In the genomic region with DNA sequence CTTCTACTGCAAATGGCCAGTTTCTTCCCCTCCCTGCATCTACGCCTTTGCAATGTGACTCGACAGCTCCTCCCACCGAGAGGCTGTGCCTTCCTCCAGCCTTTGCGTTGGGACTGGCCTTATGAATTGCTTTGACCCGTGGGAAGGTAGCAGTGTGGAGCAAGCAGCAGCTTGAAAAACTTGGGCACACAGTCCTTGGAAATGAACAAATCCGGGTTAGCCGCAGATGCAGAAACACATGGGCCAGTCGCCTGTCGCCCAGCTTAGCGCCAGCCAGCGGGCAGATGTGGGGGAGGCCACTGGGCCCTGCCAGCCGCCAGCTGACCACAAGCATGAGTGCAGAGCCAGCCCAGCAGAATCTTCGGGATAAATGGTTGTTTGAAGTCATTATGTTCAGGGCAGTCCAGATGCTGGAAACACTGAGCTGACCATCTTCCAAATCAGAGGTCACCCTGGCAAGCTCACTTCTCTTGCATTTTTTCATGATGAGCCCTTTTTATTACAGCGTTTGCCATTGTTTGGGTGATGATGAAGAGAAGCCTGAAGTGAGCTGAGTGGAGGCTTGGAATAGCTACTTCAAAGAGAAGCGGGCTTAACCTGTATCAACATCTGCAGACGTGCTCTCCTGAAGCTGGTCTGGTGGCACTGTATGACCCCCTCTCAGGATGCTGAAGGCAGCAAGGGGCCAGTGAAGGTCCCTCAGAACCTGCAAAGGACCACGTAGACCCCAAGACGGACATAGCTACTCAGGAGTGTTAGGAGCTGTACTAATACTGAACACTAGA, we compare ENCODE assay signal across 11 cellular contexts. TPM values are rescaled to one million over a fixed set of nuclear protein-coding genes. Genes with fewer than 3 reads are reported as not detected.
DNase-seq lines count a peak whose midpoint lies in the region; ATAC-seq and TF ChIP-seq lines count a peak whose summit lies in the region.
"Had no signal": no experiment of that assay in that cellular context is flagged by ENCODE, and none has a peak within 500 bp of the region (broad histone marks: within the 10 kb centered on the region; RNA-seq: fewer than 3 reads in every experiment).

No MANE protein-coding gene starts in this region.

- no peaks in the 10 kb centered on the region for H3K27me3 Mint-ChIP-seq in MCF 10A (ENCODE audit: insufficient read depth, unreplicated experiment)
- H3K27me3 Mint-ChIP-seq: central memory CD8-positive, alpha-beta T cell had no signal

- H3K4me1 Mint-ChIP-seq in MCF 10A (ENCODE audit: insufficient read depth, unreplicated experiment), result no peaks in the 10 kb centered on the region

- TF ChIP-seq RAD21 in HCT116 (IDR thresholded peaks at IDR 0.05; ENCODE audit: low read depth), result no peak

- WGBS in suprapubic skin, result 48% methylated on average over 11 of the region's 18 CpGs

- H3K4me2 ChIP-seq in HCT116 (ENCODE audit: low read length), result no peak overlapping the region

- CTCF ChIA-PET in HCT116 (lab: Charles Lee), result interaction anchor here (1.7 kb wide), 1 partner anchor 9 kb away, joined by 7 read pairs; no protein-coding TSS in a partner anchor
- CTCF ChIA-PET in MCF 10A (lab: Yijun Ruan, JAX), result interaction anchor here (0.6 to 3.0 kb wide), 8 partner anchors 9 to 260 kb away, joined by 3 to 16 read pairs (median 4); no protein-coding TSS in a partner anchor

- H3K27ac ChIP-seq in HCT116 (ENCODE audit: low read depth, low read length), result no peak overlapping the region
- peak overlapping the region; percentile 54 for H3K27ac ChIP-seq in suprapubic skin
- H3K27ac ChIP-seq in brain microvascular endothelial cell, result no peak overlapping the region
- H3K27ac ChIP-seq: VCaP had no signal

- H3K9me3 ChIP-seq in HCT116 (ENCODE audit: control insufficient read depth in 1 of 2, insufficient read depth in 1 of 2, low read depth in 1 of 2, low read length in 2 of 2) (no peaks in the 10 kb centered on the region), suprapubic skin (no peaks in the 10 kb centered on the region)

- no peak for TF ChIP-seq EP300 in suprapubic skin (IDR thresholded peaks at IDR 0.05)

- BruUV-seq in HCT116 (replicated peaks; lab: Mats Ljungman, UMichigan), result no TSS peak
- no TSS peak for BruUV-seq in MCF 10A (replicated peaks; lab: Mats Ljungman, UMichigan)

- no peak overlapping the region for H3K4me3 Mint-ChIP-seq in MCF 10A (ENCODE audit: unreplicated experiment)
- H3K4me3 Mint-ChIP-seq: central memory CD8-positive, alpha-beta T cell had no signal

- H3K36me3 ChIP-seq in HCT116 (ENCODE audit: control insufficient read depth in 1 of 2, insufficient read depth in 2 of 2, low read length in 2 of 2) (peaks cover 16 to 26% of the 10 kb centered on the region in 2 experiments), suprapubic skin (peaks cover 36% of the 10 kb centered on the region), brain microvascular endothelial cell (replicated peaks) (peaks cover 39% of the 10 kb centered on the region)

- no peak overlapping the region for H3K27ac Mint-ChIP-seq in MCF 10A (ENCODE audit: low read depth, unreplicated experiment)

- TF ChIP-seq POLR2A in HCT116 (IDR thresholded peaks at IDR 0.05; ENCODE audit: borderline replicate concordance, extremely low read depth, insufficient read depth, insufficient read length) (no peak), suprapubic skin (IDR thresholded peaks at IDR 0.05) (no peak)

- ATAC-seq in HCT116, result 0 out of 2 replicates have a peak, but pooled peaks have one; percentile 18
- ATAC-seq in HG02588 (IDR thresholded peaks at IDR 0.05; ENCODE audit: unreplicated experiment), result no peak

- no peaks in the 10 kb centered on the region for H3K27me3 ChIP-seq in HCT116 (ENCODE audit: insufficient read depth, low read length)
- no peaks in the 10 kb centered on the region for H3K27me3 ChIP-seq in suprapubic skin
- no peaks in the 10 kb centered on the region for H3K27me3 ChIP-seq in brain microvascular endothelial cell (replicated peaks)

- no peak for DNase-seq in HCT116 (ENCODE audit: low read depth, low spot score)
- peak; percentile 51 for DNase-seq in MCF 10A (ENCODE audit: unreplicated experiment)
- DNase-seq in iris pigment epithelial cell (ENCODE audit: low read depth), result peak; percentile 62
- DNase-seq in suprapubic skin (ENCODE audit: low spot score in 2 of 2), result no peak
- DNase-seq in NCI-H510A (lab: John Stamatoyannopoulos, UW), result no peak
- no peak for DNase-seq in brain microvascular endothelial cell
- no peak for DNase-seq in ureter (ENCODE audit: low spot score)
- DNase-seq: NCI-H1436 had no signal

- H3K4me1 ChIP-seq in HCT116 (ENCODE audit: control insufficient read depth in 1 of 2, insufficient read depth in 2 of 2, low read length in 2 of 2), result no peaks in the 10 kb centered on the region
- peaks cover 20% of the 10 kb centered on the region for H3K4me1 ChIP-seq in suprapubic skin

- no peak overlapping the region for H3K4me3 ChIP-seq in HCT116 (replicated peaks in 1 of 2; ENCODE audit: low read depth in 1 of 2, low read length in 2 of 2)
- H3K4me3 ChIP-seq in suprapubic skin, result no peak overlapping the region
- no peak overlapping the region for H3K4me3 ChIP-seq in brain microvascular endothelial cell (ENCODE audit: low read depth, low read length)

- RAD21 ChIA-PET in HCT116 (lab: Charles Lee; ENCODE audit: low non-redundant PET in 1 of 2, low total read pairs in 2 of 2, uncharacterized antibody in 2 of 2, unreplicated experiment in 2 of 2), result no interaction called here

- H4K20me1 ChIP-seq in HCT116 (ENCODE audit: insufficient read depth), result no peaks in the 10 kb centered on the region

- in situ Hi-C loops in brain microvascular endothelial cell (cut with HindIII; ENCODE audit: low pct_ligation_motif_present, low sequenced_read_pairs), result no loop called here

- no peak overlapping the region for H2AFZ ChIP-seq in HCT116 (ENCODE audit: low read depth, low read length, poor library complexity, severe bottlenecking)

- intact Hi-C loops in HCT116 (cut with micrococcal nuclease), result no loop called here
- intact Hi-C loops in MCF 10A (cut with micrococcal nuclease), result no loop called here

- H3K9me3 Mint-ChIP-seq in MCF 10A (ENCODE audit: unreplicated experiment), result no peaks in the 10 kb centered on the region
- H3K9me3 Mint-ChIP-seq: central memory CD8-positive, alpha-beta T cell had no signal

- POLR2A ChIA-PET in HCT116 (lab: Charles Lee), result interaction anchor here (1.0 kb wide), 1 partner anchor 15 kb away, joined by 3 read pairs; a partner anchor contains a TSS
- POLR2A ChIA-PET in MCF 10A (lab: Yijun Ruan, JAX), result interaction anchor here (0.8 to 1.3 kb wide), 4 partner anchors 9 to 383 kb away, joined by 3 to 5 read pairs (median 4); a partner anchor contains a TSS

- H3K9me2 ChIP-seq in HCT116 (ENCODE audit: insufficient read depth), result no peaks in the 10 kb centered on the region

- H3K9ac ChIP-seq in HCT116 (ENCODE audit: low read length), result no peak overlapping the region

- TF ChIP-seq CTCF in HCT116 (IDR thresholded peaks at IDR 0.05 in 2 of 3, conservative IDR thresholded peaks at IDR 0.05 in 1 of 3; ENCODE audit: borderline replicate concordance in 1 of 3, insufficient read depth in 1 of 3, low read depth in 2 of 3, low read length in 2 of 3) (no peak), MCF 10A (IDR thresholded peaks at IDR 0.05; ENCODE audit: unreplicated experiment) (no peak), suprapubic skin (IDR thresholded peaks at IDR 0.05) (no peak), brain microvascular endothelial cell (IDR thresholded peaks at IDR 0.05; ENCODE audit: low read depth, low read length, missing control alignments) (no peak)

- peaks cover 36% of the 10 kb centered on the region for H3K36me3 Mint-ChIP-seq in MCF 10A (ENCODE audit: insufficient read depth, unreplicated experiment)

- no peaks in the 10 kb centered on the region for H3K79me2 ChIP-seq in HCT116 (ENCODE audit: insufficient read depth, low read length)

TF ChIP-seq in HCT116, 20 proteins besides CTCF, POLR2A, EP300 and RAD21 (continues in another document):
- TF ChIP-seq ELF1 (IDR thresholded peaks at IDR 0.05; ENCODE audit: borderline replicate concordance, low read depth) (no peak), FOSL1 (IDR thresholded peaks at IDR 0.05; ENCODE audit: low read depth) (no peak), SRF (IDR thresholded peaks at IDR 0.05; ENCODE audit: low read depth) (no peak), YY1 (IDR thresholded peaks at IDR 0.05; ENCODE audit: extremely low read depth, insufficient replicate concordance, low read depth, low read length) (no peak), ZNF274 (IDR thresholded peaks at IDR 0.05; ENCODE audit: low read depth, low read length) (no peak), ZFX (IDR thresholded peaks at IDR 0.05) (no peak), CEBPB (IDR thresholded peaks at IDR 0.05; ENCODE audit: low read depth) (no peak)
- TF ChIP-seq, protein P1, sequence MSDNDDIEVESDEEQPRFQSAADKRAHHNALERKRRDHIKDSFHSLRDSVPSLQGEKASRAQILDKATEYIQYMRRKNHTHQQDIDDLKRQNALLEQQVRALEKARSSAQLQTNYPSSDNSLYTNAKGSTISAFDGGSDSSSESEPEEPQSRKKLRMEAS (IDR thresholded peaks at IDR 0.05), result no peak

RNA-seq across cellular contexts. Expression of a gene that starts 9.8 kb away (rescaled TPM):
- total RNA-seq in HCT116 (2021; ENCODE audit: unreplicated experiment) (45.6 TPM), MCF 10A (2022) (145 and 187 TPM in 2 replicates), suprapubic skin (10 to 100 TPM; 39.8 to 88.3 (median 50.2) TPM), ureter (49.1 TPM)
- polyA plus RNA-seq in HCT116 (2012), result 41.6 and 53.8 TPM in 2 replicates

RNA-seq across cellular contexts. Expression of a gene that starts 15.7 kb away (rescaled TPM):
- total RNA-seq in HCT116 (2021; ENCODE audit: unreplicated experiment) (25.4 TPM), MCF 10A (2022) (24.3 and 29.8 TPM in 2 replicates), suprapubic skin (10 to 100 TPM; 29.7 to 39.6 (median 30.5) TPM), ureter (47.0 TPM)
- 10.0 and 13.2 TPM in 2 replicates for polyA plus RNA-seq in HCT116 (2012)

RNA-seq across cellular contexts. Expression of a gene that starts 27.5 kb away (rescaled TPM):
- total RNA-seq in HCT116 (2021; ENCODE audit: unreplicated experiment) (104 TPM), MCF 10A (2022) (99.4 and 99.5 TPM in 2 replicates), suprapubic skin (100 to 1,000 TPM in 1 of 4 donors, 10 to 100 TPM in 3; 43.1 to 122 (median 48.2) TPM), ureter (71.6 TPM)
- 54.3 and 64.9 TPM in 2 replicates for polyA plus RNA-seq in HCT116 (2012)

Comparison
In these comparisons a context has a peak if more than half of its experiments do, and no peak if none do; other contexts are left out.
1. DNase-seq: peak in MCF 10A (single experiment) and iris pigment epithelial cell (single experiment); none in HCT116 (single experiment), suprapubic skin (0 of 2), NCI-H510A (single experiment), brain microvascular endothelial cell (single experiment) and ureter (single experiment).